17 cellular contexts compared by ENCODE assay signal in the genomic region with DNA sequence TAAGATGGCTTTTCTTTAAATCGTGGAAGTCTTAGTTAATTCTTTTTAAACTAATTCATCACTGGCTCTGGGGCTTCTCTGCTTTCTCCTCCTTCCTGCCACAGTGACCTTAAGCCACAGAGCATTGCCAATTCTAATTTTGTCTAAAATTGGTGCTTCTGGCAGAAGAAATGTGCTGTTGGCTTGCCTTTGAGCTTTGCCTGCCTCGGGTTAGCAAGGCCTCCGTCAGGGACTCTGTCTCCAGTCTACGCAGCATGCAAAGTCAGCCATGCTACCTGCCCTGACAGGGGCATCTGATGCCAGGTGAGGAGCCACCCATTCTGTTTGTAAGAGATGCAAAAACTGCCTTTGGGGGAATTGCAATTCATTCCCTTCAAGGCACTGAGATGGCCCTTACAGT. TPM values are rescaled to one million over a fixed set of nuclear protein-coding genes. Genes with fewer than 3 reads are reported as not detected.
A peak's percentile ranks its signal among the peaks of the same experiment; 100 is the strongest.
DNase-seq lines count a peak whose midpoint lies in the region; ATAC-seq and TF ChIP-seq lines count a peak whose summit lies in the region.
"Had no signal": no experiment of that assay in that cellular context is flagged by ENCODE, and none has a peak within 500 bp of the region (broad histone marks: within the 10 kb centered on the region; RNA-seq: fewer than 3 reads in every experiment).

No MANE protein-coding gene starts in this region.

- H4K5ac ChIP-seq in H9 (ENCODE audit: insufficient read length, low read depth, low read length) = no peak overlapping the region

- ATAC-seq in WTC11 = no peak

- H3K4me1 ChIP-seq in H9 (ENCODE audit: insufficient read depth, low read length) (peaks cover 8% of the 10 kb centered on the region; the same call in 1 of the 2 replicates), osteoblast (ENCODE audit: insufficient read depth, low read length) (peaks cover 26% of the 10 kb centered on the region)

- no peak for DNase-seq in H9
- DNase-seq in WTC11 (ENCODE audit: low spot score) = no peak
- peak; percentile 36 for DNase-seq in fibroblast of the aortic adventitia (ENCODE audit: low read depth)
- no peak for DNase-seq in osteoblast (ENCODE audit: insufficient read length, low spot score, missing footprints)
- no peak for DNase-seq in Kasumi-1 (lab: John Stamatoyannopoulos, UW)
- no peak for DNase-seq in lower leg skin (ENCODE audit: low spot score in 2 of 2)
- DNase-seq in activated CD4-positive, CD25-positive, alpha-beta regulatory T cell treated with anti-CD3 and anti-CD28 coated beads, Interleukin-2, amount 50 U/mL, for 72 hours = no peak
- no peak for DNase-seq in kidney glomerular epithelial cell (lab: John Stamatoyannopoulos, UW)
- DNase-seq: AML-193, DMS79, PC-3 had no signal

- no peak overlapping the region for H2BK20ac ChIP-seq in H9 (ENCODE audit: low read depth, low read length, poor library complexity, severe bottlenecking)

- H2BK120ac ChIP-seq in H9 (ENCODE audit: low read depth, low read length, poor library complexity, severe bottlenecking) = no peak overlapping the region

- no peak overlapping the region for H2BK5ac ChIP-seq in H9 (ENCODE audit: insufficient read length, low read length)

- H3K4me1 Mint-ChIP-seq in H9 (peaks cover 19 to 24% of the 10 kb centered on the region in 2 experiments), WTC11 (peaks cover 18% of the 10 kb centered on the region)

- CTCF ChIA-PET in WTC11 (lab: Charles Lee) = interaction anchor here (0.8 to 1.4 kb wide), 4 partner anchors 16 to 522 kb away, joined by 3 to 4 read pairs (median 4); no protein-coding TSS in a partner anchor

- no peaks in the 10 kb centered on the region for H3K79me2 ChIP-seq in H9 (ENCODE audit: insufficient read depth, low read length)
- H3K79me2 ChIP-seq in osteoblast (ENCODE audit: insufficient read depth, low read length) = peaks cover 3% of the 10 kb centered on the region

- H3K9me3 Mint-ChIP-seq in H9 (no peaks in the 10 kb centered on the region), WTC11 (no peaks in the 10 kb centered on the region; the same call in 1 of the 2 replicates)

- TF ChIP-seq CTCF in H9 (conservative IDR thresholded peaks at IDR 0.05) (no peak), WTC11 (IDR thresholded peaks at IDR 0.05) (no peak), fibroblast of the aortic adventitia (IDR thresholded peaks at IDR 0.05; ENCODE audit: insufficient read depth, low read length) (no peak), osteoblast (IDR thresholded peaks at IDR 0.05; ENCODE audit: extremely low read depth, low read depth, low read length) (no peak), lower leg skin (IDR thresholded peaks at IDR 0.05) (no peak)

- POLR2A ChIA-PET in WTC11 (lab: Charles Lee) = no interaction called here

- intact Hi-C loops in lower leg skin (cut with DNase I; ENCODE audit: low total_unique reads) = no loop called here

- H3K79me1 ChIP-seq in H9 (ENCODE audit: insufficient read depth, low read depth, low read length, poor library complexity, severe bottlenecking) = no peaks in the 10 kb centered on the region

- no CpG with 5 or more reads among the region's 4 CpGs for WGBS in H9 (ENCODE audit: extremely low coverage, insufficient read length, low lambda C conversion rate)
- WGBS in lower leg skin, 2 donors = 60 to 69% methylated on average over 4 of the region's 4 CpGs

- H3K27me3 Mint-ChIP-seq in H9 (ENCODE audit: low read depth) (no peaks in the 10 kb centered on the region; the same call in 1 of the 2 replicates), WTC11 (ENCODE audit: low read depth) (no peaks in the 10 kb centered on the region)

- H3K36me3 Mint-ChIP-seq in H9 (ENCODE audit: insufficient read depth in 1 of 3, low read depth in 3 of 3) = no peaks in the 10 kb centered on the region; a peak in 1 of 7 replicates
- H3K36me3 Mint-ChIP-seq in WTC11 = no peaks in the 10 kb centered on the region

- no peak overlapping the region for H3K4me3 ChIP-seq in fibroblast of the aortic adventitia (ENCODE audit: low read depth, low read length)
- H3K4me3 ChIP-seq in osteoblast (ENCODE audit: insufficient read depth, low read length) = no peak overlapping the region
- H3K4me3 ChIP-seq in lower leg skin (ENCODE audit: low read depth, poor library complexity, severe bottlenecking) = no peak overlapping the region

- no peak overlapping the region for H3K18ac ChIP-seq in H9 (ENCODE audit: insufficient read length, low read depth, low read length)

- no peaks in the 10 kb centered on the region for H3K27me3 ChIP-seq in H9 (ENCODE audit: insufficient read depth, low read length)
- H3K27me3 ChIP-seq in osteoblast (ENCODE audit: insufficient read depth, low read length) = no peaks in the 10 kb centered on the region

- H4K91ac ChIP-seq in H9 (ENCODE audit: insufficient read length, low read depth, low read length) = no peak overlapping the region

- H3K4me2 ChIP-seq in H9 (ENCODE audit: insufficient read depth, insufficient read length, low read length) (no peak overlapping the region), osteoblast (ENCODE audit: insufficient read depth, low read length) (no peak overlapping the region)
- H3K4me2 ChIP-seq: KMS-11 had no signal

- no peaks in the 10 kb centered on the region for H3K9me3 ChIP-seq in H9 (ENCODE audit: control insufficient read depth, low read depth, low read length)
- no peaks in the 10 kb centered on the region for H3K9me3 ChIP-seq in osteoblast (ENCODE audit: low read depth, low read length)

- no peak overlapping the region for H3K56ac ChIP-seq in H9 (ENCODE audit: insufficient read length, low read depth, low read length)

- no peak overlapping the region for H2BK15ac ChIP-seq in H9 (ENCODE audit: low read depth, low read length)

- H3K27ac Mint-ChIP-seq in H9 (peak overlapping the region in 2 of 3 experiments; percentile 76 to 77; a peak in 5 of 7 replicates), WTC11 (peak overlapping the region; percentile 82)

- no peak overlapping the region for H3T11ph ChIP-seq in H9 (ENCODE audit: low read length)

- H3K27ac ChIP-seq in H9 (ENCODE audit: insufficient read length, low read depth, low read length) (no peak overlapping the region), osteoblast (ENCODE audit: low read depth, low read length) (peak overlapping the region; percentile 0)
- H3K27ac ChIP-seq: C4-2B, KMS-11 had no signal

- H2BK12ac ChIP-seq in H9 (ENCODE audit: insufficient read length, low read depth, low read length) = no peak overlapping the region

- H3K9ac ChIP-seq in H9 (ENCODE audit: extremely low read depth, insufficient read length, low read length) = no peak overlapping the region
- H3K9ac ChIP-seq: KMS-11 had no signal

- no peak overlapping the region for H3K23ac ChIP-seq in H9 (ENCODE audit: insufficient read length, low read depth, low read length)

- no peak overlapping the region for H3K14ac ChIP-seq in H9 (ENCODE audit: insufficient read depth, low read length)

- no peak overlapping the region for H2AK5ac ChIP-seq in H9 (ENCODE audit: insufficient read length, low read length)

- H4K20me1 ChIP-seq in H9 (ENCODE audit: control insufficient read depth, insufficient read depth, insufficient read length) = no peaks in the 10 kb centered on the region
- H4K20me1 ChIP-seq in osteoblast (ENCODE audit: insufficient read depth, low read length) = no peaks in the 10 kb centered on the region

- H2AFZ ChIP-seq in H9 (ENCODE audit: low read length) = no peak overlapping the region
- peak overlapping the region; percentile 7 for H2AFZ ChIP-seq in osteoblast (ENCODE audit: low read length)

- no peaks in the 10 kb centered on the region for H3K36me3 ChIP-seq in osteoblast (ENCODE audit: insufficient read depth, low read length)

- H3K4ac ChIP-seq in H9 (ENCODE audit: low read depth, low read length) = no peak overlapping the region

- H3K4me3 Mint-ChIP-seq in H9 = no peak overlapping the region
- H3K4me3 Mint-ChIP-seq in WTC11 = no peak overlapping the region

- no peak overlapping the region for H4K8ac ChIP-seq in H9 (replicated peaks; ENCODE audit: insufficient read length, low read depth, low read length)

- no peak for TF ChIP-seq POLR2A in lower leg skin (IDR thresholded peaks at IDR 0.05)

- H3K23me2 ChIP-seq in H9 (ENCODE audit: insufficient read length, low read depth, low read length, poor library complexity, severe bottlenecking) = no peaks in the 10 kb centered on the region

TF ChIP-seq in WTC11, 78 proteins besides CTCF, POLR2A, EP300 and RAD21:
- TF ChIP-seq, protein P1, sequence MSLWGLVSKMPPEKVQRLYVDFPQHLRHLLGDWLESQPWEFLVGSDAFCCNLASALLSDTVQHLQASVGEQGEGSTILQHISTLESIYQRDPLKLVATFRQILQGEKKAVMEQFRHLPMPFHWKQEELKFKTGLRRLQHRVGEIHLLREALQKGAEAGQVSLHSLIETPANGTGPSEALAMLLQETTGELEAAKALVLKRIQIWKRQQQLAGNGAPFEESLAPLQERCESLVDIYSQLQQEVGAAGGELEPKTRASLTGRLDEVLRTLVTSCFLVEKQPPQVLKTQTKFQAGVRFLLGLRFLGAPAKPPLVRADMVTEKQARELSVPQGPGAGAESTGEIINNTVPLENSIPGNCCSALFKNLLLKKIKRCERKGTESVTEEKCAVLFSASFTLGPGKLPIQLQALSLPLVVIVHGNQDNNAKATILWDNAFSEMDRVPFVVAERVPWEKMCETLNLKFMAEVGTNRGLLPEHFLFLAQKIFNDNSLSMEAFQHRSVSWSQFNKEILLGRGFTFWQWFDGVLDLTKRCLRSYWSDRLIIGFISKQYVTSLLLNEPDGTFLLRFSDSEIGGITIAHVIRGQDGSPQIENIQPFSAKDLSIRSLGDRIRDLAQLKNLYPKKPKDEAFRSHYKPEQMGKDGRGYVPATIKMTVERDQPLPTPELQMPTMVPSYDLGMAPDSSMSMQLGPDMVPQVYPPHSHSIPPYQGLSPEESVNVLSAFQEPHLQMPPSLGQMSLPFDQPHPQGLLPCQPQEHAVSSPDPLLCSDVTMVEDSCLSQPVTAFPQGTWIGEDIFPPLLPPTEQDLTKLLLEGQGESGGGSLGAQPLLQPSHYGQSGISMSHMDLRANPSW (CRISPR knock-in tag; conservative IDR thresholded peaks at IDR 0.05; ENCODE audit: low read depth) = no peak
- TF ChIP-seq, protein P2, sequence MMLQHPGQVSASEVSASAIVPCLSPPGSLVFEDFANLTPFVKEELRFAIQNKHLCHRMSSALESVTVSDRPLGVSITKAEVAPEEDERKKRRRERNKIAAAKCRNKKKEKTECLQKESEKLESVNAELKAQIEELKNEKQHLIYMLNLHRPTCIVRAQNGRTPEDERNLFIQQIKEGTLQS (CRISPR knock-in tag; conservative IDR thresholded peaks at IDR 0.05) = no peak
- TF ChIP-seq ZNF121 (CRISPR knock-in tag; IDR thresholded peaks at IDR 0.05) = no peak
- TF ChIP-seq, protein P3, sequence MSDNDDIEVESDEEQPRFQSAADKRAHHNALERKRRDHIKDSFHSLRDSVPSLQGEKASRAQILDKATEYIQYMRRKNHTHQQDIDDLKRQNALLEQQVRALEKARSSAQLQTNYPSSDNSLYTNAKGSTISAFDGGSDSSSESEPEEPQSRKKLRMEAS (CRISPR knock-in tag; IDR thresholded peaks at IDR 0.05) = no peak

RNA-seq across cellular contexts. Expression of a gene that starts 25.2 kb away (rescaled TPM):
- total RNA-seq in H9 (2021) = not detected in 2 replicates
- total RNA-seq in WTC11 (2021) = not detected in 3 replicates
- 0.27 and 0.57 TPM in 2 replicates for total RNA-seq in fibroblast of the aortic adventitia (ENCODE audit: low replicate concordance)
- 0.29 and 0.36 TPM in 2 replicates for total RNA-seq in osteoblast
- total RNA-seq in lower leg skin = under 1 TPM in 1 of 4 donors, not detected in 3; 0.13 TPM
- total RNA-seq: H7, HT-29, M059J, NCI-H460 had no signal
